In genomic region chr10:77474939-77475338, GRCh38 we compare ENCODE assay signal across 5 cellular contexts.
"Had no signal": no experiment of that assay in that cellular context is flagged by ENCODE, and none has a peak within 500 bp of the region (broad histone marks: within the 10 kb centered on the region; RNA-seq: fewer than 3 reads in every experiment).

No MANE protein-coding gene starts in this region.

- H3K27ac ChIP-seq: HL-60 had no signal

- DNase-seq: H9, HCEC 1CT had no signal

- H3K4me2 ChIP-seq: GM23338 had no signal

- H3K4me3 ChIP-seq: GM23338 had no signal

- ATAC-seq: GM23338, HepG2 had no signal
